In genomic region chr9:130129425-130130061, GRCh38 we compare ENCODE assay signal across 9 cellular contexts. TPM values are rescaled to one million over a fixed set of nuclear protein-coding genes. Genes with fewer than 3 reads are reported as not detected.
DNase-seq lines count a peak whose midpoint lies in the region; ATAC-seq, FAIRE-seq and TF ChIP-seq lines count a peak whose summit lies in the region.
"Had no signal": no experiment of that assay in that cellular context is flagged by ENCODE, and none has a peak within 500 bp of the region (broad histone marks: within the 10 kb centered on the region; RNA-seq: fewer than 3 reads in every experiment).

No MANE protein-coding gene starts in this region.

- H3K27ac ChIP-seq in esophagus muscularis mucosa (replicated peaks in 1 of 4): peak overlapping the region; percentile 79 to 88 (median 85)
- peak overlapping the region; percentile 35 to 85 for H3K27ac ChIP-seq in small intestine (ENCODE audit: low read depth in 1 of 2, low read length in 1 of 2)

- H3K27ac Mint-ChIP-seq in activated CD4-positive, alpha-beta T cell treated with anti-CD3 and anti-CD28 coated beads, Interleukin-2, amount 10 ng/mL, durations not matched to agents 24 days and 14 days: peak overlapping the region; percentile 97

- H3K4me3 Mint-ChIP-seq in activated CD4-positive, alpha-beta T cell treated with anti-CD3 and anti-CD28 coated beads, Interleukin-2, amount 10 ng/mL, durations not matched to agents 24 days and 14 days: peak overlapping the region; percentile 79

- no peaks in the 10 kb centered on the region for H3K27me3 ChIP-seq in esophagus muscularis mucosa
- no peaks in the 10 kb centered on the region for H3K27me3 ChIP-seq in small intestine (ENCODE audit: control insufficient read depth in 2 of 2, insufficient read depth in 2 of 2, low read length in 2 of 2)
- H3K27me3 ChIP-seq: uterus had no signal

- H3K4me1 Mint-ChIP-seq in activated CD4-positive, alpha-beta T cell treated with anti-CD3 and anti-CD28 coated beads, Interleukin-2, amount 10 ng/mL, durations not matched to agents 24 days and 14 days: peaks cover 43% of the 10 kb centered on the region

- WGBS in esophagus muscularis mucosa: 78% methylated on average over 20 of the region's 22 CpGs
- 87 to 91% (median 90%) methylated on average over 22 of the region's 22 CpGs for WGBS in small intestine, 3 donors

- intact Hi-C loops in activated CD4-positive, alpha-beta T cell treated with anti-CD3 and anti-CD28 coated beads, Interleukin-2, amount 10 ng/mL, durations not matched to agents 24 days and 14 days (cut with micrococcal nuclease): loop anchor here (1.0 kb wide), 1 partner anchor 22 kb away; no protein-coding TSS in a partner anchor
- intact Hi-C loops in esophagus muscularis mucosa (cut with DNase I): no loop called here

- no peak for TF ChIP-seq EP300 in esophagus muscularis mucosa (IDR thresholded peaks at IDR 0.05)

- no peaks in the 10 kb centered on the region for H3K27me3 Mint-ChIP-seq in activated CD4-positive, alpha-beta T cell treated with anti-CD3 and anti-CD28 coated beads, Interleukin-2, amount 10 ng/mL, durations not matched to agents 24 days and 14 days

- H3K4me3 ChIP-seq in esophagus muscularis mucosa (no peak overlapping the region), small intestine (ENCODE audit: low read depth in 1 of 2, low read length in 2 of 2) (no peak overlapping the region)
- H3K4me3 ChIP-seq: uterus had no signal

- peak; percentile 65 for DNase-seq in activated CD4-positive, alpha-beta T cell treated with anti-CD3 and anti-CD28 coated beads, Interleukin-2, amount 10 ng/mL, durations not matched to agents 24 days and 14 days
- DNase-seq in esophagus muscularis mucosa (ENCODE audit: extremely low spot score): no peak
- DNase-seq in small intestine: no peak
- DNase-seq in OCI-M1 (lab: John Stamatoyannopoulos, UW): no peak
- no peak for DNase-seq in NCI-H1105 (lab: John Stamatoyannopoulos, UW)
- no peak for DNase-seq in A172 (ENCODE audit: low spot score)
- DNase-seq: uterus had no signal

- FAIRE-seq in small intestine (lab: Jason Lieb, UNC): no peak

- no peaks in the 10 kb centered on the region for H3K9me3 Mint-ChIP-seq in activated CD4-positive, alpha-beta T cell treated with anti-CD3 and anti-CD28 coated beads, Interleukin-2, amount 10 ng/mL, durations not matched to agents 24 days and 14 days

- no peak for TF ChIP-seq POLR2A in esophagus muscularis mucosa (IDR thresholded peaks at IDR 0.05; ENCODE audit: low read depth)

- H3K4me1 ChIP-seq in esophagus muscularis mucosa (peaks cover 15 to 28% (median 25%) of the 10 kb centered on the region in 4 donors), small intestine (ENCODE audit: control insufficient read depth in 2 of 2, insufficient read depth in 1 of 2, low read depth in 1 of 2, low read length in 1 of 2) (no peaks in the 10 kb centered on the region)
- H3K4me1 ChIP-seq: uterus had no signal

- H3K9me3 ChIP-seq in esophagus muscularis mucosa (no peaks in the 10 kb centered on the region), small intestine (ENCODE audit: control insufficient read depth, low read depth) (no peaks in the 10 kb centered on the region)
- H3K9me3 ChIP-seq: uterus had no signal

- no peak for TF ChIP-seq CTCF in esophagus muscularis mucosa (IDR thresholded peaks at IDR 0.05)

- peak; percentile 4 for ATAC-seq in GM21390 (IDR thresholded peaks at IDR 0.05; ENCODE audit: unreplicated experiment)
- no peak for ATAC-seq in HG02588 (IDR thresholded peaks at IDR 0.05; ENCODE audit: unreplicated experiment)

- H3K36me3 Mint-ChIP-seq in activated CD4-positive, alpha-beta T cell treated with anti-CD3 and anti-CD28 coated beads, Interleukin-2, amount 10 ng/mL, durations not matched to agents 24 days and 14 days (ENCODE audit: low read depth): peaks cover 45% of the 10 kb centered on the region

- H3K36me3 ChIP-seq in esophagus muscularis mucosa: peaks cover 11 to 80% (median 65%) of the 10 kb centered on the region in 4 donors
- H3K36me3 ChIP-seq in small intestine (ENCODE audit: control insufficient read depth in 2 of 2, insufficient read depth in 2 of 2, low read length in 2 of 2): peaks cover 8 to 9% of the 10 kb centered on the region in 2 donors
- H3K36me3 ChIP-seq: uterus had no signal

RNA-seq across cellular contexts. Expression of gene NCS1, which starts 42.7 kb away (rescaled TPM):
- 5.3 and 5.4 TPM in 2 replicates for total RNA-seq in activated CD4-positive, alpha-beta T cell treated with anti-CD3 and anti-CD28 coated beads, Interleukin-2, amount 10 ng/mL, durations not matched to agents 24 days and 14 days
- total RNA-seq in esophagus muscularis mucosa: 100 to 1,000 TPM; 100 to 206 (median 122) TPM
- 1 to 10 TPM in 1 of 3 donors, under 1 TPM in 2; 0.54 to 9.2 (median 0.89) TPM for polyA plus RNA-seq in small intestine
- total RNA-seq in A172 (2014; rRNA removed; shearing (Covaris generic)): 42.6 and 43.2 TPM in 2 replicates
